In the genomic region with DNA sequence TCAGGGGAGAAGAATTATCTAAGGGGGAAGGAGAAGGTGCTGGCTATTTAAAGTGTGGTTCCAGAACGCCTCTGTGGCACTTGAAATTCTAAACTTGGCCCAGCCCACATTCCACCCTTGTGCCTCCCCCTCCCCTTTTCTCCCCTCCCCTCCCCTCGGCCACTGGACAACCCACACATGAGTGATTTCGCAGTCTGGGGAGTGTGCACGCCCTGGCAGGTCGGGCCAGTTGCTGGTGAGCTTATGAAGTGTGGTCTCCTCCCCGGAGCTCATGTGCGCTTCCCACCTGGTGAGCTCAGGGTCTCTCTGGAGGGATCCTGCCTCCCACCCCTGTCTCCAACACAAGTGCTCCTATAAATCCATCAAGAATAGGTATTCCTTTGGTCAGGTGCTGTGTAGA, we compare ENCODE assay signal across 19 cellular contexts. TPM values are rescaled to one million over a fixed set of nuclear protein-coding genes. Genes with fewer than 3 reads are reported as not detected.
DNase-seq lines count a peak whose midpoint lies in the region; ATAC-seq, FAIRE-seq and TF ChIP-seq lines count a peak whose summit lies in the region.
"Had no signal": no experiment of that assay in that cellular context is flagged by ENCODE, and none has a peak within 500 bp of the region (broad histone marks: within the 10 kb centered on the region; RNA-seq: fewer than 3 reads in every experiment).

A gene (minus strand): TSS at position 20 of the 400 bp plus-strand sequence. CDS start 2,784 bp downstream, outside the sequence.

- no peaks in the 10 kb centered on the region for H3K36me3 ChIP-seq in Caco-2 (ENCODE audit: control insufficient read depth, insufficient read depth, low read length)
- no peaks in the 10 kb centered on the region for H3K36me3 ChIP-seq in astrocyte (ENCODE audit: insufficient read depth, low read length)
- H3K36me3 ChIP-seq in HAP-1 (replicated peaks), result no peaks in the 10 kb centered on the region
- H3K36me3 ChIP-seq: adrenal gland, colonic mucosa, SJSA1 had no signal

- H3K27me3 Mint-ChIP-seq in Caco-2 (ENCODE audit: insufficient read depth, unreplicated experiment) (peaks cover 25% of the 10 kb centered on the region), astrocyte (ENCODE audit: low read depth, unreplicated experiment) (peaks cover 13% of the 10 kb centered on the region), osteocyte (ENCODE audit: unreplicated experiment) (peaks cover 43% of the 10 kb centered on the region)

- intact Hi-C loops in Caco-2 (cut with micrococcal nuclease; ENCODE audit: unreplicated experiment), result loop anchor here (5.0 kb wide), 1 partner anchor 284 kb away; no protein-coding TSS in a partner anchor

- no peak within 1 kb of the TSS for H3K27ac ChIP-seq in astrocyte (ENCODE audit: low read depth, low read length)
- H3K27ac ChIP-seq: adrenal gland, colonic mucosa, parathyroid adenoma, SJSA1 had no signal

- ATAC-seq in HG03565 (IDR thresholded peaks at IDR 0.05; ENCODE audit: unreplicated experiment), result no peak

- H3K9me3 Mint-ChIP-seq in Caco-2 (ENCODE audit: unreplicated experiment) (no peaks in the 10 kb centered on the region), astrocyte (ENCODE audit: unreplicated experiment) (peaks cover 6% of the 10 kb centered on the region), osteocyte (ENCODE audit: unreplicated experiment) (no peaks in the 10 kb centered on the region)
- H3K9me3 Mint-ChIP-seq: IgD-negative memory B cell had no signal

- no peaks in the 10 kb centered on the region for H3K79me2 ChIP-seq in astrocyte (ENCODE audit: insufficient read depth, low read length)
- H3K79me2 ChIP-seq: parathyroid adenoma had no signal

- H2AFZ ChIP-seq in astrocyte (ENCODE audit: low read depth, low read length), result no peak within 1 kb of the TSS
- H2AFZ ChIP-seq: parathyroid adenoma had no signal

- no peak for FAIRE-seq in astrocyte (lab: Jason Lieb, UNC)

- H4K20me1 ChIP-seq in astrocyte (ENCODE audit: insufficient read depth, low read length), result no peaks in the 10 kb centered on the region

- H3K27ac Mint-ChIP-seq in Caco-2 (ENCODE audit: unreplicated experiment), result no peak within 1 kb of the TSS
- H3K27ac Mint-ChIP-seq in astrocyte (ENCODE audit: unreplicated experiment), result peak within 1 kb of the TSS; percentile 85
- H3K27ac Mint-ChIP-seq in osteocyte (ENCODE audit: unreplicated experiment), result no peak within 1 kb of the TSS
- H3K27ac Mint-ChIP-seq: IgD-negative memory B cell had no signal

- CTCF ChIA-PET in Caco-2 (lab: Charles Lee), result interaction anchor here (1.2 kb wide), 1 partner anchor 43 kb away, joined by 3 read pairs; no protein-coding TSS in a partner anchor

- DNase-seq in Caco-2, result peak in 1 of 2 experiments; percentile 40
- DNase-seq in astrocyte (ENCODE audit: low read depth), result peak; percentile 47
- peak; percentile 11 for DNase-seq in iris pigment epithelial cell (ENCODE audit: low read depth)
- peak; percentile 48 for DNase-seq in osteocyte (ENCODE audit: extremely low spot score, unreplicated experiment)
- DNase-seq in HAP-1 (ENCODE audit: low spot score in 2 of 2), result no peak
- no peak for DNase-seq in superior temporal gyrus (ENCODE audit: extremely low spot score)
- no peak for DNase-seq in NCI-H526 treated with DMSO at 0.1 percent for 48 hours (lab: John Stamatoyannopoulos, UW)
- DNase-seq: activated CD4-positive, alpha-beta T cell treated with anti-CD3 and anti-CD28 coated beads for 4 hours; adrenal gland; colonic mucosa; GF-D8; hippocampal formation; NCI-H1092; stimulated activated CD4-positive, alpha-beta T cell treated with anti-CD3 and anti-CD28 coated beads, Interleukin-15, amount 100 ng/mL, for 24 hours; T-helper 9 cell had no signal

- peak within 1 kb of the TSS; percentile 6 for H3K4me3 Mint-ChIP-seq in Caco-2 (ENCODE audit: unreplicated experiment)
- no peak within 1 kb of the TSS for H3K4me3 Mint-ChIP-seq in astrocyte (ENCODE audit: unreplicated experiment)
- no peak within 1 kb of the TSS for H3K4me3 Mint-ChIP-seq in osteocyte (ENCODE audit: unreplicated experiment)
- H3K4me3 Mint-ChIP-seq: IgD-negative memory B cell had no signal

- H3K27me3 ChIP-seq in Caco-2 (replicated peaks; ENCODE audit: control insufficient read depth, insufficient read depth, low read length) (no peaks in the 10 kb centered on the region), astrocyte (ENCODE audit: insufficient read depth, low read length) (peaks cover 7% of the 10 kb centered on the region), HAP-1 (ENCODE audit: low read depth) (peaks cover 9% of the 10 kb centered on the region)
- H3K27me3 ChIP-seq: colonic mucosa had no signal

- TF ChIP-seq CTCF in Caco-2 (IDR thresholded peaks at IDR 0.05; ENCODE audit: insufficient read depth in 1 of 2, low read depth in 1 of 2, low read length in 1 of 2, severe bottlenecking in 1 of 2, unreplicated experiment in 1 of 2), result no peak
- TF ChIP-seq CTCF in astrocyte (IDR thresholded peaks at IDR 0.05; ENCODE audit: insufficient read depth, low read depth, low read length), result no peak
- TF ChIP-seq CTCF in osteocyte (IDR thresholded peaks at IDR 0.05), result no peak

- H3K4me1 ChIP-seq in Caco-2 (no peaks in the 10 kb centered on the region), astrocyte (ENCODE audit: insufficient read depth, low read length) (peaks cover 10% of the 10 kb centered on the region), HAP-1 (no peaks in the 10 kb centered on the region)
- H3K4me1 ChIP-seq: adrenal gland, colonic mucosa had no signal

- H3K9ac ChIP-seq in astrocyte (ENCODE audit: low read length), result no peak within 1 kb of the TSS
- H3K9ac ChIP-seq: parathyroid adenoma had no signal

- no TSS peak for BruUV-seq in Caco-2 (replicated peaks; lab: Mats Ljungman, UMichigan)

- H3K36me3 Mint-ChIP-seq in Caco-2 (ENCODE audit: insufficient read depth, unreplicated experiment) (no peaks in the 10 kb centered on the region), astrocyte (ENCODE audit: low read depth, unreplicated experiment) (peaks cover 9% of the 10 kb centered on the region), osteocyte (ENCODE audit: unreplicated experiment) (no peaks in the 10 kb centered on the region)
- H3K36me3 Mint-ChIP-seq: IgD-negative memory B cell had no signal

- in situ Hi-C loops in HAP-1 (cut with MboI; ENCODE audit: low sequenced_read_pairs), result no loop called here

- POLR2A ChIA-PET in Caco-2 (lab: Charles Lee), result no interaction called here

- peaks cover 11% of the 10 kb centered on the region for H3K4me1 Mint-ChIP-seq in Caco-2 (ENCODE audit: low read depth, unreplicated experiment)
- peaks cover 22% of the 10 kb centered on the region for H3K4me1 Mint-ChIP-seq in astrocyte (ENCODE audit: low read depth, unreplicated experiment)
- peaks cover 4% of the 10 kb centered on the region for H3K4me1 Mint-ChIP-seq in osteocyte (ENCODE audit: unreplicated experiment)
- H3K4me1 Mint-ChIP-seq: IgD-negative memory B cell had no signal

- H3K4me2 ChIP-seq in astrocyte (ENCODE audit: low read length), result peak within 1 kb of the TSS; percentile 46

- H3K9me3 ChIP-seq in Caco-2 (no peaks in the 10 kb centered on the region), astrocyte (ENCODE audit: insufficient read depth, low read depth, low read length) (no peaks in the 10 kb centered on the region), HAP-1 (no peaks in the 10 kb centered on the region)
- H3K9me3 ChIP-seq: adrenal gland, colonic mucosa, SJSA1 had no signal

- H3K4me3 ChIP-seq in Caco-2 (ENCODE audit: low read depth, low read length), result no peak within 1 kb of the TSS
- no peak within 1 kb of the TSS for H3K4me3 ChIP-seq in astrocyte (ENCODE audit: insufficient read depth, low read depth, low read length)
- H3K4me3 ChIP-seq in HAP-1, result no peak within 1 kb of the TSS
- H3K4me3 ChIP-seq: adrenal gland, colonic mucosa, SJSA1 had no signal

RNA-seq across cellular contexts. Expression of the gene that starts here (rescaled TPM):
- total RNA-seq in Caco-2 (2022) (1.0 and 1.3 TPM in 2 replicates), astrocyte (2.4 and 2.6 TPM in 2 replicates), osteocyte (0.43 TPM in 1 of 2 replicates, not detected in the other)
- total RNA-seq: colonic mucosa, SJSA1 had no signal

Comparison
In these comparisons a context has a peak if more than half of its experiments do, and no peak if none do; other contexts are left out.
1. Peak in DNase-seq in osteocyte; RNA of the gene not detected or under 1 TPM.
2. DNase-seq: peak in astrocyte (single experiment) and iris pigment epithelial cell (single experiment); none in HAP-1 (0 of 2), superior temporal gyrus (single experiment) and NCI-H526 treated with DMSO at 0.1 percent for 48 hours (single experiment).